In the genomic region with DNA sequence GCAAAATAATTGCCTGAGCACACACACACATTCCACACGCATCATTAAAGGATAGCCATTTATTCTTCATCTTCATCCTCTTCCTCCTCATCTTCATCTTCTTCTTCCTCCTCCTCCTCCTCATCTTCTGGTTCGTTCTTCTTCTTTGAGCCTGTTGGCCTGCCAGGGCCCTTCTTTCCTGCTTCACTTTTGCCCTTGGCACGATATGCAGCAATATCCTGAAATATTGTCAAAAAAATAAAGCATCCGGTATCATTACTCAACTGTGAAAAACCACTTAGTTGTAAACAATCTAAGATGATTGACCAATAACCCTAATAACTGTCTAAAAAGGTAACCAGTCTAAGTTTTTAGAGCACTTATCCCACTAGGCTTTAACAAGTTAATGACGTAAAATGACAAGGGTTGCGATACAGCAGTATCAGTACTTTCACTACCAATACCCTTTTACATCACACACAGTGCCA, we compare ENCODE assay signal across 9 cellular contexts. TPM values are rescaled to one million over a fixed set of nuclear protein-coding genes. Genes with fewer than 3 reads are reported as not detected.
DNase-seq lines count a peak whose midpoint lies in the region; ATAC-seq, FAIRE-seq and TF ChIP-seq lines count a peak whose summit lies in the region.
"Had no signal": no experiment of that assay in that cellular context is flagged by ENCODE, and none has a peak within 500 bp of the region (broad histone marks: within the 10 kb centered on the region; RNA-seq: fewer than 3 reads in every experiment).

No MANE protein-coding gene starts in this region.

- no peak overlapping the region for H3K9ac ChIP-seq in kidney (ENCODE audit: low read length in 2 of 2)

- H3K4me3 ChIP-seq in fibroblast of villous mesenchyme (ENCODE audit: low read depth, low read length) (peak overlapping the region; percentile 92), tibial artery (peak overlapping the region; percentile 92 to 98), pancreas (no peak overlapping the region), kidney (ENCODE audit: low read length in 2 of 2) (peak overlapping the region in 1 of 2 donors; percentile 81)

- POLR2A ChIA-PET in T-cell (lab: Charles Lee), result interaction anchor here in 1 of 2 donors (1.3 to 3.5 kb wide), 2 partner anchors 39 to 42 kb away, joined by 3 to 114 read pairs; a partner anchor contains a TSS

- CTCF ChIA-PET in T-cell (lab: Charles Lee), result interaction anchor here (0.6 to 5.7 kb wide), 5 partner anchors 12 to 318 kb away, joined by 3 to 40 read pairs (median 5); a partner anchor contains a TSS

- H3K27me3 Mint-ChIP-seq in activated T-cell treated with anti-CD3 and anti-CD28 coated beads, Interleukin-2, amount 50 U/mL, for 72 hours (ENCODE audit: low read depth), result peaks cover 7% of the 10 kb centered on the region
- H3K27me3 Mint-ChIP-seq in T-cell, result peaks cover 4 to 6% of the 10 kb centered on the region in 2 donors

- H3K9me3 ChIP-seq in tibial artery (no peaks in the 10 kb centered on the region), pancreas (no peaks in the 10 kb centered on the region), kidney (ENCODE audit: control insufficient read depth in 1 of 2, low read length in 2 of 2) (no peaks in the 10 kb centered on the region)

- H3K9me3 Mint-ChIP-seq in activated T-cell treated with anti-CD3 and anti-CD28 coated beads, Interleukin-2, amount 50 U/mL, for 72 hours, result no peaks in the 10 kb centered on the region
- H3K9me3 Mint-ChIP-seq in T-cell, result no peaks in the 10 kb centered on the region

- H3K27ac ChIP-seq in tibial artery, result peak overlapping the region; percentile 100
- no peak overlapping the region for H3K27ac ChIP-seq in pancreas
- H3K27ac ChIP-seq in kidney (ENCODE audit: low read depth in 2 of 2, low read length in 2 of 2), result no peak overlapping the region

- no peak for ATAC-seq in activated T-cell treated with anti-CD3 and anti-CD28 coated beads, Interleukin-2, amount 50 U/mL, for 72 hours (replicated peaks in 1 of 2)
- no peak for ATAC-seq in T-cell (replicated peaks in 1 of 4)
- no peak for ATAC-seq in pancreas

- H3K4me1 Mint-ChIP-seq in activated T-cell treated with anti-CD3 and anti-CD28 coated beads, Interleukin-2, amount 50 U/mL, for 72 hours (ENCODE audit: low read depth), result peaks cover 13% of the 10 kb centered on the region
- peaks cover 26 to 29% (median 27%) of the 10 kb centered on the region in 3 donors for H3K4me1 Mint-ChIP-seq in T-cell

- TF ChIP-seq CTCF in fibroblast of villous mesenchyme (IDR thresholded peaks at IDR 0.05; ENCODE audit: insufficient read depth, low read depth, low read length), result no peak
- no peak for TF ChIP-seq CTCF in tibial artery (IDR thresholded peaks at IDR 0.05)
- no peak for TF ChIP-seq CTCF in pancreas (IDR thresholded peaks at IDR 0.05)
- no peak for TF ChIP-seq CTCF in kidney (IDR thresholded peaks at IDR 0.05; ENCODE audit: borderline replicate concordance, extremely low read depth, insufficient read depth)

- peaks cover 23 to 31% of the 10 kb centered on the region in 2 donors for H3K36me3 Mint-ChIP-seq in activated T-cell treated with anti-CD3 and anti-CD28 coated beads, Interleukin-2, amount 50 U/mL, for 72 hours (ENCODE audit: insufficient read depth in 2 of 2)
- H3K36me3 Mint-ChIP-seq in T-cell, result peaks cover 21% of the 10 kb centered on the region

- WGBS in pancreas, 2 donors, result 61% methylated on average over 6 of the region's 6 CpGs

- intact Hi-C loops in tibial artery (cut with DNase I; ENCODE audit: low total_unique reads), result loop anchor here (10.0 kb wide), 1 partner anchor 173 kb away; no protein-coding TSS in a partner anchor
- intact Hi-C loops in pancreas (cut with DNase I), result no loop called here
- intact Hi-C loops in kidney (cut with DNase I), result no loop called here

- no peaks in the 10 kb centered on the region for H3K27me3 ChIP-seq in tibial artery
- no peaks in the 10 kb centered on the region for H3K27me3 ChIP-seq in pancreas

- H3K4me1 ChIP-seq in tibial artery (peaks cover 0 to 32% (median 17%) of the 10 kb centered on the region in 4 donors), pancreas (peaks cover 0 to 18% (median 0%) of the 10 kb centered on the region in 3 donors), kidney (ENCODE audit: control insufficient read depth in 1 of 2, insufficient read depth in 1 of 2, low read depth in 1 of 2, low read length in 2 of 2) (peaks cover 0 to 12% of the 10 kb centered on the region in 2 donors)

- FAIRE-seq in pancreas (lab: Jason Lieb, UNC) (no peak), kidney (lab: Jason Lieb, UNC) (no peak)
- FAIRE-seq: TTC549 had no signal

- H3K36me3 ChIP-seq in tibial artery (peaks cover 34 to 43% (median 42%) of the 10 kb centered on the region in 3 donors), pancreas (no peaks in the 10 kb centered on the region), kidney (ENCODE audit: control insufficient read depth in 1 of 2, insufficient read depth in 2 of 2, low read length in 2 of 2) (peaks cover 10 to 13% of the 10 kb centered on the region in 2 donors)

- DNase-seq in activated T-cell treated with anti-CD3 and anti-CD28 coated beads, Interleukin-2, amount 50 U/mL, for 72 hours, result no peak
- DNase-seq in activated T-cell treated with anti-CD3 and anti-CD28 coated beads, Interleukin-2, amount 50 U/mL, for 48 hours, result no peak
- DNase-seq in T-cell (no peak), fibroblast of villous mesenchyme (ENCODE audit: low read depth) (peak; percentile 69), tibial artery (no peak), pancreas (no peak), islet precursor cell (no peak), kidney (no peak)

- H3K4me3 Mint-ChIP-seq in activated T-cell treated with anti-CD3 and anti-CD28 coated beads, Interleukin-2, amount 50 U/mL, for 72 hours, result peak overlapping the region; percentile 94 to 95
- H3K4me3 Mint-ChIP-seq in T-cell, result peak overlapping the region; percentile 93 to 97 (median 96)

- H3K27ac Mint-ChIP-seq in activated T-cell treated with anti-CD3 and anti-CD28 coated beads, Interleukin-2, amount 50 U/mL, for 72 hours, result peak overlapping the region; percentile 93
- H3K27ac Mint-ChIP-seq in T-cell, result peak overlapping the region; percentile 91 to 96

RNA-seq across cellular contexts. Expression of a gene that starts 2.1 kb away (rescaled TPM):
- 100 to 1,000 TPM; 553 to 627 TPM for total RNA-seq in activated T-cell treated with anti-CD3 and anti-CD28 coated beads, Interleukin-2, amount 50 U/mL, for 72 hours
- total RNA-seq in T-cell, result 100 to 1,000 TPM in 3 of 5 donors, 10 to 100 TPM in 2; 87.6 to 151 (median 103) TPM
- total RNA-seq in fibroblast of villous mesenchyme, result 33.8 and 60.0 TPM in 2 replicates
- 10 to 100 TPM in 2 of 6 donors, 1 to 10 TPM in 4; 4.0 to 15.0 (median 9.3) TPM for total RNA-seq in pancreas
- polyA plus RNA-seq in pancreas, result 10 to 100 TPM; 28.2 to 29.0 TPM
- 76.8 TPM for total RNA-seq in kidney
- polyA plus RNA-seq in kidney (ENCODE audit: insufficient read depth, low read depth, low replicate concordance), result 41.8 TPM

RNA-seq across cellular contexts. Expression of a gene that starts 38.7 kb away (rescaled TPM):
- total RNA-seq in activated T-cell treated with anti-CD3 and anti-CD28 coated beads, Interleukin-2, amount 50 U/mL, for 72 hours, result 10 to 100 TPM; 18.1 to 18.4 TPM
- total RNA-seq in T-cell (1 to 10 TPM; 2.8 to 5.8 (median 4.1) TPM), fibroblast of villous mesenchyme (13.2 and 21.2 TPM in 2 replicates), pancreas (1 to 10 TPM; 2.8 to 7.5 (median 4.0) TPM), kidney (16.5 TPM)
- polyA plus RNA-seq in pancreas (1 to 10 TPM; 2.3 to 4.6 TPM), kidney (ENCODE audit: insufficient read depth, low read depth, low replicate concordance) (6.7 TPM)

Comparison
In these comparisons a context has a peak if more than half of its experiments do, and no peak if none do; other contexts are left out.
1. H3K4me3 ChIP-seq: peak in fibroblast of villous mesenchyme (single experiment) and tibial artery (2 of 2); none in pancreas (0 of 4).
2. H3K27ac ChIP-seq: peak in tibial artery (2 of 2); none in pancreas (0 of 4) and kidney (0 of 2).